Comparison of ENCODE assay signal across 6 cellular contexts in genomic region chr10:23116696-23117095, GRCh38.
"Had no signal": no experiment of that assay in that cellular context is flagged by ENCODE, and none has a peak within 500 bp of the region (broad histone marks: within the 10 kb centered on the region; RNA-seq: fewer than 3 reads in every experiment).

No MANE protein-coding gene starts in this region.

- H3K4me3 ChIP-seq: GM23338, K562 had no signal

- DNase-seq: H9, HCEC 1CT, IMR-90, KG1 had no signal
